ENCODE assay signal across 9 cellular contexts in the genomic region with DNA sequence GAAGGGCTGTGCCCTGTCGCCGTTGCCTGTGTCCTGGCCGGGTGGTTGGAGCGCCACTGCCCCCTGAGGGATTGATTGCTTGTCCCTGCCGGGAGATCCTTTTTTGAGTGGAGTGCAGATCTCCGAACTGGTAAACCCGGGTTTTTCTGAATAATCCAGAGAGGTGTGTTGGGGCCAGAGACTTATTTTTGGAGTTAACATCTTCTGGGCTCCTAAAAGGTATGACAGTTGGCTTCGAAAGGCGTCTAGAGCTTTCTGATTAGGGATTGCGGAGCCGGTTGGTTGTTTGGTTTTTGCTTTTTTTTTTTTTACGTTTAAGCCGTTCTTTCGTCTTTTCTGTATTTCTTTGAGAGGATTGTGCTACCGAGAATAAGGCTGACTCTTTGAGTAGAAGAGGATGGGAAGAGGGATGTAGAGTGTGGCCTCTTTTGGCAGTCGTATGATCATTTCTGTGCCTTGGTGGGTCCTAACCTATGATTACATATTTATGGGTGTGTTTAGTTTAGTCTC. TPM values are rescaled to one million over a fixed set of nuclear protein-coding genes. Genes with fewer than 3 reads are reported as not detected.
DNase-seq lines count a peak whose midpoint lies in the region; ATAC-seq lines count a peak whose summit lies in the region.
"Had no signal": no experiment of that assay in that cellular context is flagged by ENCODE, and none has a peak within 500 bp of the region (broad histone marks: within the 10 kb centered on the region; RNA-seq: fewer than 3 reads in every experiment).

No MANE protein-coding gene starts in this region.

- H3K36me3 ChIP-seq in CD4-positive, CD25-positive, alpha-beta regulatory T cell (ENCODE audit: control insufficient read depth, insufficient read depth, low read length): no peaks in the 10 kb centered on the region

- no peaks in the 10 kb centered on the region for H3K27me3 Mint-ChIP-seq in CD4-positive, CD25-positive, alpha-beta regulatory T cell
- H3K27me3 Mint-ChIP-seq: memory B cell had no signal

- H3K27ac Mint-ChIP-seq in CD4-positive, CD25-positive, alpha-beta regulatory T cell: no peak overlapping the region
- H3K27ac Mint-ChIP-seq: memory B cell had no signal

- peaks cover 37% of the 10 kb centered on the region for H3K4me1 ChIP-seq in CD4-positive, CD25-positive, alpha-beta regulatory T cell (ENCODE audit: control insufficient read depth, insufficient read depth, low read length, poor library complexity, severe bottlenecking)

- peak overlapping the region; percentile 96 for H3K27ac ChIP-seq in CD4-positive, CD25-positive, alpha-beta regulatory T cell (ENCODE audit: insufficient read depth, low read length, poor library complexity, severe bottlenecking)
- H3K27ac ChIP-seq in caudate nucleus (ENCODE audit: low read depth, low read length): peak overlapping the region; percentile 94

- H3K9me3 Mint-ChIP-seq in CD4-positive, CD25-positive, alpha-beta regulatory T cell: no peaks in the 10 kb centered on the region
- H3K9me3 Mint-ChIP-seq: memory B cell had no signal

- no peaks in the 10 kb centered on the region for H3K27me3 ChIP-seq in CD4-positive, CD25-positive, alpha-beta regulatory T cell (ENCODE audit: control insufficient read depth, insufficient read depth, low read length)

- no peak overlapping the region for H3K4me3 Mint-ChIP-seq in CD4-positive, CD25-positive, alpha-beta regulatory T cell
- H3K4me3 Mint-ChIP-seq: memory B cell had no signal

- no peak for ATAC-seq in CD4-positive, CD25-positive, alpha-beta regulatory T cell (ENCODE audit: low read depth in 2 of 2)
- ATAC-seq in HG03378 (IDR thresholded peaks at IDR 0.05; ENCODE audit: unreplicated experiment) (peak; percentile 12), HG03135 (IDR thresholded peaks at IDR 0.05; ENCODE audit: unreplicated experiment) (no peak), GM19035 (IDR thresholded peaks at IDR 0.05; ENCODE audit: unreplicated experiment) (no peak), GM18861 (IDR thresholded peaks at IDR 0.05; ENCODE audit: unreplicated experiment) (no peak)

- H3K36me3 Mint-ChIP-seq in CD4-positive, CD25-positive, alpha-beta regulatory T cell: no peaks in the 10 kb centered on the region
- H3K36me3 Mint-ChIP-seq: memory B cell had no signal

- peak overlapping the region; percentile 100 for H3K4me3 ChIP-seq in CD4-positive, CD25-positive, alpha-beta regulatory T cell (ENCODE audit: low read depth, low read length)

- no peak for DNase-seq in CD4-positive, CD25-positive, alpha-beta regulatory T cell
- DNase-seq in caudate nucleus (lab: John Stamatoyannopoulos, UW) (peak in 9 of 61 donors; percentile 16 to 69 (median 34)), midbrain (lab: John Stamatoyannopoulos, UW) (peak; percentile 31), NCI-H2081 treated with DMSO at 0.1 percent for 48 hours (lab: John Stamatoyannopoulos, UW) (no peak)

- no peaks in the 10 kb centered on the region for H3K9me3 ChIP-seq in CD4-positive, CD25-positive, alpha-beta regulatory T cell (ENCODE audit: control insufficient read depth in 2 of 2, low read length in 2 of 2)

- peaks cover 9 to 24% (median 13%) of the 10 kb centered on the region in 4 donors for H3K4me1 Mint-ChIP-seq in CD4-positive, CD25-positive, alpha-beta regulatory T cell

RNA-seq across cellular contexts. Expression of a gene that starts 0.8 kb away (rescaled TPM):
- 36.8 TPM for total RNA-seq in CD4-positive, CD25-positive, alpha-beta regulatory T cell
- polyA plus RNA-seq in CD4-positive, CD25-positive, alpha-beta regulatory T cell: 10 to 100 TPM in 1 of 4 donors, 1 to 10 TPM in 3; 7.8 to 12.2 (median 8.9) TPM
